Comparison of ENCODE assay signal across 1 cellular context in genomic region chr1:151289991-151290708, GRCh38.
A peak's percentile ranks its signal among the peaks of the same experiment; 100 is the strongest.
TF ChIP-seq lines count a peak whose summit lies in the region.

No MANE protein-coding gene starts in this region.

TF ChIP-seq in GM12878, 131 proteins besides CTCF, POLR2A, EP300 and RAD21:
- no peak for TF ChIP-seq GABPA (IDR thresholded peaks at IDR 0.05; ENCODE audit: low read depth)
- TF ChIP-seq SMAD5 (IDR thresholded peaks at IDR 0.05; ENCODE audit: low read depth), result 0 out of 2 replicates have a peak, but pooled peaks have one; percentile 29
- TF ChIP-seq POLR2AphosphoS5 (IDR thresholded peaks at IDR 0.05; ENCODE audit: low read length), result peak; percentile 20; the same call in 1 of the 2 replicates
- TF ChIP-seq BHLHE40 (IDR thresholded peaks at IDR 0.05; ENCODE audit: borderline replicate concordance in 1 of 2, low read depth in 2 of 2, low read length in 1 of 2), result peak in 1 of 2 experiments; percentile 18; a peak in 1 of 4 replicates
- peak; percentile 16 for TF ChIP-seq BCL3 (IDR thresholded peaks at IDR 0.05; ENCODE audit: borderline replicate concordance, insufficient read depth, low read depth, low read length, poor library complexity, severe bottlenecking)
TF ChIP-seq in GM12878: peak in this region for 4.
